Comparison of ENCODE assay signal across 1 cellular context in the genomic region with DNA sequence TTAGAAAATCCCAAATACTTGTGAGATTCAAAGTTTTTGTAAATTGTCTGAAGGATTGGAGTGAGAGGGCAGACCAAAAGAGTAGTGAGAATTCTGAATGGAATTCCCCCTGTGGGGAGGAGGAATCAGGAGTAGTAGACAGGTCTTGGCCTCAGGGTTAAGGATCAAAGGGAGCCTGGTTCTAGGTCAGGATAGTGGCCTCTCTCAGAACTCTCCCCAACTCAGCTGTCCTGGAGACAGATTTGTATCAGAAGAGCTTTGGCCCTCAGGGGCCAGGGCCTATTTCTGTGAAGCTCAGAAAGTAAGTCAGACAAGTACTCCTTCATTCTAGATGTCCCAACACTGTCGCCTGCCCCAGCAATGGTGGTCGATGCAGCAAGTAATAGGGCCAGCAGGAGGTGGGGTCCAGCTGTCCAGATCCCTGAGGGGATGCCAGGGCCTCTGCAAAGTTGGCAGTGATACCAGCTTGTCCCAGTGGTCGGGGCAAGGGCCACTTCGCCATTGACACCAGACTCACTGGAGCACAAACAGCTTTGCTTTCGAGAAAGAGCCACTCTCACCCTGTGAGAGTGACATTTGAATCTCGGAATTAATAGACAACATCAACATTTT.
TF ChIP-seq lines count a peak whose summit lies in the region.

No MANE protein-coding gene starts in this region.

TF ChIP-seq in K562, 482 proteins besides CTCF, POLR2A, EP300 and RAD21:
- TF ChIP-seq ZNF316 (IDR thresholded peaks at IDR 0.05) (no peak), ZBTB11 (CRISPR knock-in tag; IDR thresholded peaks at IDR 0.05) (no peak), KAT2B (IDR thresholded peaks at IDR 0.05; ENCODE audit: low read depth, low read length) (no peak), MBD2 (IDR thresholded peaks at IDR 0.05; ENCODE audit: borderline replicate concordance, low read depth) (no peak), CBX5 (IDR thresholded peaks at IDR 0.05; ENCODE audit: borderline replicate concordance, low read depth) (no peak), TBP (optimal IDR thresholded peaks at IDR 0.05; ENCODE audit: low read depth, low read length) (no peak), CEBPG (CRISPR knock-in tag; IDR thresholded peaks at IDR 0.05) (no peak), CEBPG (tag; conservative IDR thresholded peaks at IDR 0.05 in 1 of 2, IDR thresholded peaks at IDR 0.05 in 1 of 2) (no peak), ZNF239 (CRISPR knock-in tag; IDR thresholded peaks at IDR 0.05) (no peak), ZNF347 (CRISPR knock-in tag; IDR thresholded peaks at IDR 0.05; ENCODE audit: low read depth) (no peak), RBFOX2 (IDR thresholded peaks at IDR 0.05; ENCODE audit: low read depth, low read length) (no peak), ASH1L (IDR thresholded peaks at IDR 0.05; ENCODE audit: borderline replicate concordance, low read depth, partially characterized antibody) (no peak), HOXB6 (CRISPR knock-in tag; IDR thresholded peaks at IDR 0.05; ENCODE audit: borderline replicate concordance) (no peak), ZNF780A (CRISPR knock-in tag; IDR thresholded peaks at IDR 0.05) (no peak), HOMEZ (CRISPR knock-in tag; IDR thresholded peaks at IDR 0.05) (no peak), CREB3L1 (IDR thresholded peaks at IDR 0.05; ENCODE audit: borderline replicate concordance, low read depth) (no peak), BCOR (IDR thresholded peaks at IDR 0.05) (no peak), MAFK (IDR thresholded peaks at IDR 0.05; ENCODE audit: low read length) (no peak), SRSF9 (IDR thresholded peaks at IDR 0.05; ENCODE audit: borderline replicate concordance, low read depth, low read length) (no peak)
- TF ChIP-seq, protein P1, sequence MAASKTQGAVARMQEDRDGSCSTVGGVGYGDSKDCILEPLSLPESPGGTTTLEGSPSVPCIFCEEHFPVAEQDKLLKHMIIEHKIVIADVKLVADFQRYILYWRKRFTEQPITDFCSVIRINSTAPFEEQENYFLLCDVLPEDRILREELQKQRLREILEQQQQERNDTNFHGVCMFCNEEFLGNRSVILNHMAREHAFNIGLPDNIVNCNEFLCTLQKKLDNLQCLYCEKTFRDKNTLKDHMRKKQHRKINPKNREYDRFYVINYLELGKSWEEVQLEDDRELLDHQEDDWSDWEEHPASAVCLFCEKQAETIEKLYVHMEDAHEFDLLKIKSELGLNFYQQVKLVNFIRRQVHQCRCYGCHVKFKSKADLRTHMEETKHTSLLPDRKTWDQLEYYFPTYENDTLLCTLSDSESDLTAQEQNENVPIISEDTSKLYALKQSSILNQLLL (CRISPR knock-in tag; IDR thresholded peaks at IDR 0.05; ENCODE audit: borderline replicate concordance), result no peak
- TF ChIP-seq, protein P2, sequence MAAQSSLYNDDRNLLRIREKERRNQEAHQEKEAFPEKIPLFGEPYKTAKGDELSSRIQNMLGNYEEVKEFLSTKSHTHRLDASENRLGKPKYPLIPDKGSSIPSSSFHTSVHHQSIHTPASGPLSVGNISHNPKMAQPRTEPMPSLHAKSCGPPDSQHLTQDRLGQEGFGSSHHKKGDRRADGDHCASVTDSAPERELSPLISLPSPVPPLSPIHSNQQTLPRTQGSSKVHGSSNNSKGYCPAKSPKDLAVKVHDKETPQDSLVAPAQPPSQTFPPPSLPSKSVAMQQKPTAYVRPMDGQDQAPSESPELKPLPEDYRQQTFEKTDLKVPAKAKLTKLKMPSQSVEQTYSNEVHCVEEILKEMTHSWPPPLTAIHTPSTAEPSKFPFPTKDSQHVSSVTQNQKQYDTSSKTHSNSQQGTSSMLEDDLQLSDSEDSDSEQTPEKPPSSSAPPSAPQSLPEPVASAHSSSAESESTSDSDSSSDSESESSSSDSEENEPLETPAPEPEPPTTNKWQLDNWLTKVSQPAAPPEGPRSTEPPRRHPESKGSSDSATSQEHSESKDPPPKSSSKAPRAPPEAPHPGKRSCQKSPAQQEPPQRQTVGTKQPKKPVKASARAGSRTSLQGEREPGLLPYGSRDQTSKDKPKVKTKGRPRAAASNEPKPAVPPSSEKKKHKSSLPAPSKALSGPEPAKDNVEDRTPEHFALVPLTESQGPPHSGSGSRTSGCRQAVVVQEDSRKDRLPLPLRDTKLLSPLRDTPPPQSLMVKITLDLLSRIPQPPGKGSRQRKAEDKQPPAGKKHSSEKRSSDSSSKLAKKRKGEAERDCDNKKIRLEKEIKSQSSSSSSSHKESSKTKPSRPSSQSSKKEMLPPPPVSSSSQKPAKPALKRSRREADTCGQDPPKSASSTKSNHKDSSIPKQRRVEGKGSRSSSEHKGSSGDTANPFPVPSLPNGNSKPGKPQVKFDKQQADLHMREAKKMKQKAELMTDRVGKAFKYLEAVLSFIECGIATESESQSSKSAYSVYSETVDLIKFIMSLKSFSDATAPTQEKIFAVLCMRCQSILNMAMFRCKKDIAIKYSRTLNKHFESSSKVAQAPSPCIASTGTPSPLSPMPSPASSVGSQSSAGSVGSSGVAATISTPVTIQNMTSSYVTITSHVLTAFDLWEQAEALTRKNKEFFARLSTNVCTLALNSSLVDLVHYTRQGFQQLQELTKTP (IDR thresholded peaks at IDR 0.05; ENCODE audit: low read depth in 1 of 2, partially characterized antibody in 2 of 2), result no peak
